In the genomic region with DNA sequence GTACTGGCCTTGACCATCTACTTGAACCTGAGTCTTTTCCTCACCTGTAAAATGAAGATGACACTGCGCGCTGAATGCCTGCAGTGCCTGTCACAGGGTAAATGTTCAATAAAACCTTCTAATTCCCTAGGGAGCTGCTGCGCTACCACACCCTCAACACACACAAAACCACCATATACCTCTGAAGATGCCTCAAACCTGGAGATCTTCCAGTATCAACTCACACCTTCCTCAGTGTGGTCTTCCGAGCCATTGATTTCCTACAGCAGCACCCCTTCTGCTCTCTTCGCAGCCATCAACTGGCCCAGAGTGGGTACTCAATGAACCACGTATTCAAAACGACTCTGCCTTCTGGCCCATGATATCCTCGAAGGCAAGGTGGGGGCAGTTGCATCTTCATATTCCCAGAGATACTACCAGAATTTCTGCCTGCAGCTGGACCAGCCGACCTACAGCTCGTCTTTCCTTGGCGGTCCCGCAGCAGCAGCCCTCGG, we compare ENCODE assay signal across 8 cellular contexts. TPM values are rescaled to one million over a fixed set of nuclear protein-coding genes. Genes with fewer than 3 reads are reported as not detected.
DNase-seq lines count a peak whose midpoint lies in the region; ATAC-seq and TF ChIP-seq lines count a peak whose summit lies in the region.

No MANE protein-coding gene starts in this region.

- H3K36me3 Mint-ChIP-seq in nephron (ENCODE audit: low read depth): peaks cover 52% of the 10 kb centered on the region

- peaks cover 52% of the 10 kb centered on the region for H3K36me3 ChIP-seq in KOPT-K1 (ENCODE audit: insufficient read depth, low read length)

- peaks cover 45% of the 10 kb centered on the region for H3K4me1 Mint-ChIP-seq in nephron

- H3K9me3 Mint-ChIP-seq in nephron: no peaks in the 10 kb centered on the region

- peak overlapping the region; percentile 97 to 98 (median 98) for H3K4me3 Mint-ChIP-seq in nephron

- H3K27ac Mint-ChIP-seq in nephron: peak overlapping the region; percentile 100

- no peaks in the 10 kb centered on the region for H3K9me3 ChIP-seq in KOPT-K1 (ENCODE audit: insufficient read depth, low read length, poor library complexity, severe bottlenecking)

- intact Hi-C loops in posterior cingulate gyrus (cut with DNase I): no loop called here

- DNase-seq in dermis blood vessel endothelial cell (peak; percentile 16), SKM-1 (lab: John Stamatoyannopoulos, UW; ENCODE audit: unreplicated experiment) (no peak), posterior cingulate gyrus (no peak), SHP77 treated with DMSO at 0.1 percent for 48 hours (lab: John Stamatoyannopoulos, UW) (no peak), putamen (ENCODE audit: low spot score) (no peak)

- TF ChIP-seq CTCF in nephron (IDR thresholded peaks at IDR 0.05; ENCODE audit: unreplicated experiment in 3 of 3): no peak

- peak; percentile 3 for ATAC-seq in GM19397 (IDR thresholded peaks at IDR 0.05; ENCODE audit: unreplicated experiment)

- H3K27ac ChIP-seq in KOPT-K1 (ENCODE audit: low read depth, low read length, poor library complexity, severe bottlenecking): peak overlapping the region; percentile 74

- H3K27me3 Mint-ChIP-seq in nephron (ENCODE audit: low read depth): no peaks in the 10 kb centered on the region

RNA-seq across cellular contexts. Expression of a gene that starts 0.7 kb away (rescaled TPM):
- total RNA-seq in dermis blood vessel endothelial cell: 632 and 1,383 TPM in 2 replicates

RNA-seq across cellular contexts. Expression of a gene that starts 44.2 kb away (rescaled TPM):
- 2.2 and 2.4 TPM in 2 replicates for total RNA-seq in dermis blood vessel endothelial cell
